10 cellular contexts compared by ENCODE assay signal in genomic region chr11:89021339-89021738, GRCh38. TPM values are rescaled to one million over a fixed set of nuclear protein-coding genes. Genes with fewer than 3 reads are reported as not detected.
"Had no signal": no experiment of that assay in that cellular context is flagged by ENCODE, and none has a peak within 500 bp of the region (broad histone marks: within the 10 kb centered on the region; RNA-seq: fewer than 3 reads in every experiment).

No MANE protein-coding gene starts in this region.

- ATAC-seq: HCT116 had no signal

- H3K27ac ChIP-seq: GM23248, HL-60 had no signal

- DNase-seq: GM23248, GOT3, H7, HFFc6, KG1 had no signal

- H3K4me3 ChIP-seq: GM23248, HAP-1 had no signal

- H2AFZ ChIP-seq: GM23248 had no signal

- H3K9ac ChIP-seq: GM23248 had no signal

- H3K9me3 ChIP-seq: HAP-1 had no signal

- H3K36me3 ChIP-seq: HAP-1 had no signal

- H3K4me1 ChIP-seq: HAP-1 had no signal

RNA-seq across cellular contexts. Expression of gene GRM5, which starts 44.4 kb away (rescaled TPM):
- total RNA-seq: GM23248, H4, H7 had no signal
- polyA plus RNA-seq: GM23248, IgD-negative memory B cell had no signal
